23 cellular contexts compared by ENCODE assay signal in the genomic region with DNA sequence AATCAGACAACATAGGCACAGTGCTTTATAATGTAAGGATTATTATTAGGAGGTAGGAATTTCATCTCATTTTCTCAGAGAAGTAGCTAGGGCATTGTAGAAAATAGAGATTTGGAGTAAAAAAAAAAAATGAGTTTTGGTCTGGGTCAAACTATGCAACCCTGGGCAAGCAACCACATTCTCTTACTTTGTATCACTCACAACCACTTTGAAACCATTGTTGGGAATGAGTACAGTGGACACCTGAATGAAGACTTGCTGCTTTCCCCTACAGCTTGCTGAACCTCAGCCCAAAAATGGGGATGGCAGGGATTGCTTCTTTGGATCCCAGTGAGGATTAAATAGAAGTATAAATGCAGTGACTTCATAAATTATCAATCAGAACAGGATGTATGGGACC. TPM values are rescaled to one million over a fixed set of nuclear protein-coding genes. Genes with fewer than 3 reads are reported as not detected.
DNase-seq lines count a peak whose midpoint lies in the region; ATAC-seq and TF ChIP-seq lines count a peak whose summit lies in the region.
"Had no signal": no experiment of that assay in that cellular context is flagged by ENCODE, and none has a peak within 500 bp of the region (broad histone marks: within the 10 kb centered on the region; RNA-seq: fewer than 3 reads in every experiment).

No MANE protein-coding gene starts in this region.

- CTCF ChIA-PET in activated CD4-positive, alpha-beta memory T cell treated with anti-CD3 and anti-CD28 coated beads for 36 hours (lab: Charles Lee): interaction anchor here (0.7 to 4.7 kb wide), 6 partner anchors 9 to 99 kb away, joined by 3 to 40 read pairs (median 20); a partner anchor contains a TSS

- H3K4me2 ChIP-seq in hepatocyte: no peak overlapping the region
- H3K4me2 ChIP-seq: PC-9 had no signal

- H3K4me1 Mint-ChIP-seq in activated naive CD4-positive, alpha-beta T cell treated with anti-CD3 and anti-CD28 coated beads, Interleukin-2, amount 50 U/mL, for 24 hours: peaks cover 38% of the 10 kb centered on the region
- peaks cover 43% of the 10 kb centered on the region for H3K4me1 Mint-ChIP-seq in activated CD4-positive, alpha-beta memory T cell treated with anti-CD3 and anti-CD28 coated beads for 36 hours (ENCODE audit: low read depth)

- H3K36me3 Mint-ChIP-seq in activated naive CD4-positive, alpha-beta T cell treated with anti-CD3 and anti-CD28 coated beads, Interleukin-2, amount 50 U/mL, for 24 hours: peaks cover 18% of the 10 kb centered on the region
- peaks cover 56% of the 10 kb centered on the region for H3K36me3 Mint-ChIP-seq in activated CD4-positive, alpha-beta memory T cell treated with anti-CD3 and anti-CD28 coated beads for 36 hours

- no peaks in the 10 kb centered on the region for H3K9me2 ChIP-seq in hepatocyte (replicated peaks; ENCODE audit: insufficient read depth)

- no peaks in the 10 kb centered on the region for H3K9me3 Mint-ChIP-seq in activated naive CD4-positive, alpha-beta T cell treated with anti-CD3 and anti-CD28 coated beads, Interleukin-2, amount 50 U/mL, for 24 hours
- H3K9me3 Mint-ChIP-seq in activated CD4-positive, alpha-beta memory T cell treated with anti-CD3 and anti-CD28 coated beads for 36 hours: no peaks in the 10 kb centered on the region
- H3K9me3 Mint-ChIP-seq: brain had no signal

- no peak for ATAC-seq in GM19467 (IDR thresholded peaks at IDR 0.05; ENCODE audit: unreplicated experiment)

- intact Hi-C loops in activated CD4-positive, alpha-beta memory T cell treated with anti-CD3 and anti-CD28 coated beads for 36 hours (cut with micrococcal nuclease): loop anchor here (1.0 kb wide), 2 partner anchors 9 to 22 kb away; no protein-coding TSS in a partner anchor
- intact Hi-C loops in stomach (cut with DNase I; ENCODE audit: low total_unique reads): loop anchor here (10.0 kb wide), 2 partner anchors 48 to 138 kb away; a partner anchor contains a TSS

- H3K4me1 ChIP-seq in hepatocyte (ENCODE audit: insufficient read depth) (peaks cover 3% of the 10 kb centered on the region), stomach (peaks cover 15 to 33% (median 25%) of the 10 kb centered on the region in 4 donors)
- H3K4me1 ChIP-seq: SJCRH30, testis had no signal

- no peaks in the 10 kb centered on the region for H3K36me3 ChIP-seq in hepatocyte (replicated peaks; ENCODE audit: insufficient read depth, low read depth)
- peaks cover 28 to 97% (median 95%) of the 10 kb centered on the region in 4 donors for H3K36me3 ChIP-seq in stomach

- H3K27me3 ChIP-seq in hepatocyte (no peaks in the 10 kb centered on the region), stomach (no peaks in the 10 kb centered on the region)
- H3K27me3 ChIP-seq: SJCRH30, spleen, testis had no signal

- no peak overlapping the region for H2AFZ ChIP-seq in hepatocyte
- H2AFZ ChIP-seq: PC-9 had no signal

- POLR2A ChIA-PET in activated CD4-positive, alpha-beta memory T cell treated with anti-CD3 and anti-CD28 coated beads for 36 hours (lab: Charles Lee): interaction anchor here (1.1 to 4.7 kb wide), 10 partner anchors 9 to 375 kb away, joined by 3 to 50 read pairs (median 4); a partner anchor contains a TSS

- no peak overlapping the region for H3K4me3 Mint-ChIP-seq in activated naive CD4-positive, alpha-beta T cell treated with anti-CD3 and anti-CD28 coated beads, Interleukin-2, amount 50 U/mL, for 24 hours
- H3K4me3 Mint-ChIP-seq in activated CD4-positive, alpha-beta memory T cell treated with anti-CD3 and anti-CD28 coated beads for 36 hours: no peak overlapping the region
- H3K4me3 Mint-ChIP-seq: brain had no signal

- H3K27ac ChIP-seq in hepatocyte (peak overlapping the region; percentile 9), stomach (peak overlapping the region in 3 of 5 donors; percentile 31 to 69 (median 52))
- H3K27ac ChIP-seq: coronary artery, HL-60, PC-9, SJCRH30, testis had no signal

- H3K9me3 ChIP-seq in hepatocyte (ENCODE audit: low read depth) (no peaks in the 10 kb centered on the region), stomach (no peaks in the 10 kb centered on the region)
- H3K9me3 ChIP-seq: psoas muscle, SJCRH30, spleen, testis had no signal

- no peak for TF ChIP-seq EP300 in stomach (IDR thresholded peaks at IDR 0.05)

- no peaks in the 10 kb centered on the region for H3K79me2 ChIP-seq in hepatocyte

- no peak for DNase-seq in activated naive CD4-positive, alpha-beta T cell (lab: John Stamatoyannopoulos, UW)
- no peak for DNase-seq in activated CD4-positive, alpha-beta memory T cell treated with anti-CD3 and anti-CD28 coated beads for 36 hours
- no peak for DNase-seq in hepatocyte (ENCODE audit: low spot score)
- DNase-seq in stomach: no peak
- DNase-seq in HUDEP-2 (lab: John Stamatoyannopoulos, UW; ENCODE audit: unreplicated experiment in 76 of 76): no peak
- DNase-seq: COR-L47; IMR-90; kidney; mesendoderm; MM.1S; NCI-H1436 treated with DMSO at 0.1 percent for 48 hours; NCI-H82; PC-9; SJCRH30; spleen; stimulated activated CD4-positive, alpha-beta T cell treated with anti-CD3 and anti-CD28 coated beads, Interleukin-4, amount 100 ng/mL, for 4 hours; testis had no signal

- TF ChIP-seq CTCF in hepatocyte (IDR thresholded peaks at IDR 0.05; ENCODE audit: poor library complexity) (no peak), stomach (IDR thresholded peaks at IDR 0.05) (no peak)

- H3K4me3 ChIP-seq in hepatocyte (no peak overlapping the region), stomach (no peak overlapping the region)
- H3K4me3 ChIP-seq: coronary artery, PC-9, psoas muscle, SJCRH30, spleen, testis had no signal

- H4K20me1 ChIP-seq in hepatocyte (ENCODE audit: insufficient read depth, poor library complexity, severe bottlenecking): no peaks in the 10 kb centered on the region

- H3K27ac Mint-ChIP-seq in activated naive CD4-positive, alpha-beta T cell treated with anti-CD3 and anti-CD28 coated beads, Interleukin-2, amount 50 U/mL, for 24 hours: peak overlapping the region; percentile 77
- H3K27ac Mint-ChIP-seq in activated CD4-positive, alpha-beta memory T cell treated with anti-CD3 and anti-CD28 coated beads for 36 hours: peak overlapping the region; percentile 97

- TF ChIP-seq POLR2A in stomach (IDR thresholded peaks at IDR 0.05): no peak

- H3K27me3 Mint-ChIP-seq in activated naive CD4-positive, alpha-beta T cell treated with anti-CD3 and anti-CD28 coated beads, Interleukin-2, amount 50 U/mL, for 24 hours: no peaks in the 10 kb centered on the region
- H3K27me3 Mint-ChIP-seq in activated CD4-positive, alpha-beta memory T cell treated with anti-CD3 and anti-CD28 coated beads for 36 hours: no peaks in the 10 kb centered on the region
- H3K27me3 Mint-ChIP-seq: brain had no signal

RNA-seq across cellular contexts. Expression of a gene that starts 9.2 kb away (rescaled TPM):
- 10 to 100 TPM; 48.3 to 54.1 TPM for total RNA-seq in activated CD4-positive, alpha-beta memory T cell treated with anti-CD3 and anti-CD28 coated beads for 36 hours
- total RNA-seq in hepatocyte: 99.8 and 141 TPM in 2 replicates
- polyA plus RNA-seq in hepatocyte: 98.1 and 113 TPM in 2 replicates
- 10 to 100 TPM; 36.2 to 59.8 (median 48.1) TPM for total RNA-seq in stomach
- 10 to 100 TPM; 26.3 to 36.2 (median 34.2) TPM for polyA plus RNA-seq in stomach

RNA-seq across cellular contexts. Expression of a gene that starts 39.1 kb away (rescaled TPM):
- total RNA-seq in activated CD4-positive, alpha-beta memory T cell treated with anti-CD3 and anti-CD28 coated beads for 36 hours: 10 to 100 TPM; 53.4 to 60.0 TPM
- total RNA-seq in hepatocyte (46.5 and 51.2 TPM in 2 replicates), stomach (100 to 1,000 TPM in 2 of 5 donors, 10 to 100 TPM in 3; 17.5 to 309 (median 49.2) TPM)
- polyA plus RNA-seq in hepatocyte (65.7 and 77.3 TPM in 2 replicates), stomach (10 to 100 TPM; 23.3 to 42.0 (median 30.8) TPM)

RNA-seq across cellular contexts. Expression of a gene that starts 47.0 kb away (rescaled TPM):
- total RNA-seq in activated CD4-positive, alpha-beta memory T cell treated with anti-CD3 and anti-CD28 coated beads for 36 hours: 10 to 100 TPM; 20.9 to 21.6 TPM
- 14.9 and 18.7 TPM in 2 replicates for total RNA-seq in hepatocyte
- 27.9 and 29.1 TPM in 2 replicates for polyA plus RNA-seq in hepatocyte
- 10 to 100 TPM in 2 of 5 donors, 1 to 10 TPM in 2, under 1 TPM in 1; 0.58 to 39.7 (median 6.7) TPM for total RNA-seq in stomach
- 1 to 10 TPM; 5.3 to 7.0 (median 5.6) TPM for polyA plus RNA-seq in stomach
